Comparison of ENCODE assay signal across 40 cellular contexts in genomic region chr1:224911217-224911616, GRCh38. TPM values are rescaled to one million over a fixed set of nuclear protein-coding genes. Genes with fewer than 3 reads are reported as not detected.
"Had no signal": no experiment of that assay in that cellular context is flagged by ENCODE, and none has a peak within 500 bp of the region (broad histone marks: within the 10 kb centered on the region; RNA-seq: fewer than 3 reads in every experiment).

No MANE protein-coding gene starts in this region.

- H3K36me3 Mint-ChIP-seq: activated naive CD4-positive, alpha-beta T cell treated with anti-CD3 and anti-CD28 coated beads, Interleukin-2, amount 10 ng/mL, durations not matched to agents 7 days and 5 days; activated naive CD8-positive, alpha-beta T cell treated with anti-CD3 and anti-CD28 coated beads for 36 hours; activated naive CD8-positive, alpha-beta T cell treated with anti-CD3 and anti-CD28 coated beads, Interleukin-2, amount 10 ng/mL, durations not matched to agents 7 days and 5 days; brain had no signal

- H3K27me3 Mint-ChIP-seq: activated naive CD4-positive, alpha-beta T cell treated with anti-CD3 and anti-CD28 coated beads, Interleukin-2, amount 10 ng/mL, durations not matched to agents 7 days and 5 days had no signal

- H3K27ac Mint-ChIP-seq: activated naive CD4-positive, alpha-beta T cell treated with anti-CD3 and anti-CD28 coated beads for 36 hours; activated naive CD4-positive, alpha-beta T cell treated with anti-CD3 and anti-CD28 coated beads, Interleukin-2, amount 10 ng/mL, durations not matched to agents 7 days and 5 days; activated naive CD4-positive, alpha-beta T cell treated with anti-CD3 and anti-CD28 coated beads, Interleukin-2, amount 50 U/mL, for 24 hours; activated naive CD4-positive, alpha-beta T cell treated with anti-CD3 and anti-CD28 coated beads, Interleukin-2, amount 50 U/mL, for 72 hours; activated naive CD8-positive, alpha-beta T cell; activated naive CD8-positive, alpha-beta T cell treated with anti-CD3 and anti-CD28 coated beads for 36 hours; activated naive CD8-positive, alpha-beta T cell treated with anti-CD3 and anti-CD28 coated beads, Interleukin-2, amount 10 ng/mL, durations not matched to agents 7 days and 5 days; activated naive CD8-positive, alpha-beta T cell treated with anti-CD3 and anti-CD28 coated beads, Interleukin-2, amount 50 U/mL, for 24 hours; activated T-cell treated with anti-CD3 and anti-CD28 coated beads, Interleukin-2, amount 50 U/mL, for 24 hours; activated T-cell treated with anti-CD3 and anti-CD28 coated beads, Interleukin-2, amount 50 U/mL, for 72 hours; activated T-helper 1 cell treated with anti-CD3 and anti-CD28 coated beads, Interleukin-12 subunit alpha, Interleukin-12 subunit beta, Interleukin-2, Interleukin-4 antibody, amounts not matched to agents 30 ng/mL and 10 ng/mL and 1 ng/mL, durations not matched to agents 14 hours and 24 hours and 36 hours; activated T-helper 17 cell treated with anti-CD3 and anti-CD28 coated beads, Interleukin-2, amount 50 U/mL, for 72 hours; activated T-helper 2 cell treated with anti-CD3 and anti-CD28 coated beads, Interferon-gamma antibody, Interleukin-2, Interleukin-4, amounts not matched to agents 10 μg/mL and 5 μg/mL and 100 μg/mL, durations not matched to agents 14 hours and 24 hours and 36 hours; brain had no signal

- H3K9me3 ChIP-seq: adrenal gland had no signal

- DNase-seq: activated effector memory CD4-positive, alpha-beta T cell treated with anti-CD3 and anti-CD28 coated beads, Interleukin-2, amount 50 U/mL, for 16 hours; activated effector memory CD4-positive, alpha-beta T cell treated with Interleukin-2 at 50 U/mL for 16 hours; activated gamma-delta T cell; activated gamma-delta T cell treated with Interleukin-2 at 50 U/mL for 16 hours; activated naive CD4-positive, alpha-beta T cell; activated naive CD4-positive, alpha-beta T cell treated with anti-CD3 and anti-CD28 coated beads for 36 hours; activated naive CD4-positive, alpha-beta T cell treated with anti-CD3 and anti-CD28 coated beads, Interleukin-2, amount 10 ng/mL, durations not matched to agents 7 days and 5 days; activated naive CD4-positive, alpha-beta T cell treated with anti-CD3 and anti-CD28 coated beads, Interleukin-2, amount 50 U/mL, for 16 hours; activated naive CD4-positive, alpha-beta T cell treated with Interleukin-2 at 50 U/mL for 16 hours; activated naive CD8-positive, alpha-beta T cell treated with anti-CD3 and anti-CD28 coated beads for 36 hours; activated naive CD8-positive, alpha-beta T cell treated with anti-CD3 and anti-CD28 coated beads, Interleukin-2, amount 10 ng/mL, durations not matched to agents 7 days and 5 days; activated naive CD8-positive, alpha-beta T cell treated with anti-CD3 and anti-CD28 coated beads, Interleukin-2, amount 50 U/mL, for 24 hours; activated T-cell treated with anti-CD3 and anti-CD28 coated beads, Interleukin-2, amount 50 U/mL, for 1 hour; activated T-cell treated with anti-CD3 and anti-CD28 coated beads, Interleukin-2, amount 50 U/mL, for 24 hours; activated T-cell treated with anti-CD3 and anti-CD28 coated beads, Interleukin-2, amount 50 U/mL, for 4 hours; activated T-cell treated with anti-CD3 and anti-CD28 coated beads, Interleukin-2, amount 50 U/mL, for 48 hours; activated T-cell treated with anti-CD3 and anti-CD28 coated beads, Interleukin-2, amount 50 U/mL, for 72 hours; adrenal gland; amniotic stem cell; amygdala; anterior cingulate cortex; aorta; body of pancreas; brain microvascular endothelial cell; caudate nucleus; central memory CD4-positive, alpha-beta T cell; cerebellar nuclear complex had no signal

- ATAC-seq: activated naive CD4-positive, alpha-beta T cell treated with anti-CD3 and anti-CD28 coated beads, Interleukin-2, amount 50 U/mL, for 72 hours; activated naive CD8-positive, alpha-beta T cell treated with anti-CD3 and anti-CD28 coated beads, Interleukin-2, amount 50 U/mL, for 24 hours; activated T-cell treated with anti-CD3 and anti-CD28 coated beads, Interleukin-2, amount 50 U/mL, for 4 hours; activated T-cell treated with anti-CD3 and anti-CD28 coated beads, Interleukin-2, amount 50 U/mL, for 72 hours; activated T-helper 17 cell treated with anti-CD3 and anti-CD28 coated beads, Interleukin-2, amount 50 U/mL, for 72 hours; body of pancreas had no signal

- H3K27me3 ChIP-seq: adrenal gland, ascending aorta, body of pancreas, brain microvascular endothelial cell, breast epithelium, cardiac muscle cell had no signal

- FAIRE-seq: astrocyte, bronchial epithelial cell had no signal

- H3K4me3 Mint-ChIP-seq: activated naive CD4-positive, alpha-beta T cell treated with anti-CD3 and anti-CD28 coated beads for 36 hours; activated naive CD4-positive, alpha-beta T cell treated with anti-CD3 and anti-CD28 coated beads, Interleukin-2, amount 10 ng/mL, durations not matched to agents 7 days and 5 days; activated naive CD4-positive, alpha-beta T cell treated with anti-CD3 and anti-CD28 coated beads, Interleukin-2, amount 50 U/mL, for 24 hours; activated naive CD8-positive, alpha-beta T cell; activated naive CD8-positive, alpha-beta T cell treated with anti-CD3 and anti-CD28 coated beads for 36 hours; activated naive CD8-positive, alpha-beta T cell treated with anti-CD3 and anti-CD28 coated beads, Interleukin-2, amount 10 ng/mL, durations not matched to agents 7 days and 5 days; activated naive CD8-positive, alpha-beta T cell treated with anti-CD3 and anti-CD28 coated beads, Interleukin-2, amount 50 U/mL, for 24 hours; activated T-cell treated with anti-CD3 and anti-CD28 coated beads, Interleukin-2, amount 50 U/mL, for 24 hours; activated T-cell treated with anti-CD3 and anti-CD28 coated beads, Interleukin-2, amount 50 U/mL, for 4 hours; activated T-cell treated with anti-CD3 and anti-CD28 coated beads, Interleukin-2, amount 50 U/mL, for 72 hours; activated T-helper 1 cell treated with anti-CD3 and anti-CD28 coated beads, Interleukin-12 subunit alpha, Interleukin-12 subunit beta, Interleukin-2, Interleukin-4 antibody, amounts not matched to agents 30 ng/mL and 10 ng/mL and 1 ng/mL, durations not matched to agents 14 hours and 24 hours and 36 hours; activated T-helper 17 cell treated with anti-CD3 and anti-CD28 coated beads, Interleukin-2, amount 50 U/mL, for 72 hours; brain; central memory CD8-positive, alpha-beta T cell had no signal

- H3K4me3 ChIP-seq: adrenal gland, ascending aorta, body of pancreas, breast epithelium, cardiac muscle cell had no signal

- H3K4me1 Mint-ChIP-seq: activated naive CD4-positive, alpha-beta T cell treated with anti-CD3 and anti-CD28 coated beads, Interleukin-2, amount 10 ng/mL, durations not matched to agents 7 days and 5 days; activated naive CD4-positive, alpha-beta T cell treated with anti-CD3 and anti-CD28 coated beads, Interleukin-2, amount 50 U/mL, for 24 hours; activated naive CD8-positive, alpha-beta T cell treated with anti-CD3 and anti-CD28 coated beads for 36 hours; activated naive CD8-positive, alpha-beta T cell treated with anti-CD3 and anti-CD28 coated beads, Interleukin-2, amount 10 ng/mL, durations not matched to agents 7 days and 5 days; activated naive CD8-positive, alpha-beta T cell treated with anti-CD3 and anti-CD28 coated beads, Interleukin-2, amount 50 U/mL, for 24 hours; activated T-helper 17 cell treated with anti-CD3 and anti-CD28 coated beads, Interleukin-2, amount 50 U/mL, for 72 hours; brain; central memory CD8-positive, alpha-beta T cell had no signal

- H3K27ac ChIP-seq: adrenal gland, ascending aorta, body of pancreas, brain microvascular endothelial cell, breast epithelium, cardiac muscle cell had no signal

- H3K4me1 ChIP-seq: adrenal gland, ascending aorta, body of pancreas, breast epithelium had no signal

- H3K36me3 ChIP-seq: adrenal gland, ascending aorta, brain microvascular endothelial cell, breast epithelium, cardiac muscle cell had no signal

RNA-seq across cellular contexts. Expression of gene DNAH14, which starts 18.3 kb away (rescaled TPM):
- total RNA-seq: activated naive CD8-positive, alpha-beta T cell treated with anti-CD3 and anti-CD28 coated beads, Interleukin-2, amount 10 ng/mL, durations not matched to agents 7 days and 5 days had no signal
